In genomic region chrX:153482376-153483015, GRCh38 we compare ENCODE assay signal across 25 cellular contexts. TPM values are rescaled to one million over a fixed set of nuclear protein-coding genes. Genes with fewer than 3 reads are reported as not detected.
"Had no signal": no experiment of that assay in that cellular context is flagged by ENCODE, and none has a peak within 500 bp of the region (broad histone marks: within the 10 kb centered on the region; RNA-seq: fewer than 3 reads in every experiment).

No MANE protein-coding gene starts in this region.

- H3K4me3 Mint-ChIP-seq: naive thymus-derived CD4-positive, alpha-beta T cell; stimulated activated naive B cell treated with anti-CD40 and anti-IgM and Interleukin-4, amounts not matched to agents 10 μg/mL and 1 μg/mL and 100 μg/mL, for 72 hours had no signal

- H3K36me3 ChIP-seq: heart left ventricle, sigmoid colon, stomach had no signal

- DNase-seq: cortex of kidney; dorsolateral prefrontal cortex; effector CD8-positive, alpha-beta T cell; heart left ventricle; hippocampal formation; kidney glomerular epithelial cell; mammary epithelial cell; naive thymus-derived CD4-positive, alpha-beta T cell; posterior cingulate gyrus; sigmoid colon; stimulated activated CD4-positive, alpha-beta T cell treated with anti-CD3 and anti-CD28 coated beads, Interleukin-2, amount 100 ng/mL, for 24 hours; stimulated activated CD4-positive, alpha-beta T cell treated with anti-CD3 and anti-CD28 coated beads, Interleukin-4, amount 100 ng/mL, for 4 hours; stimulated activated naive B cell treated with anti-CD40 and anti-IgM and Interleukin-4, amounts not matched to agents 10 μg/mL and 1 μg/mL and 100 μg/mL, for 72 hours; stomach; substantia nigra; trophoblast cell had no signal

- H3K27ac ChIP-seq: dorsolateral prefrontal cortex, heart left ventricle, sigmoid colon, stomach had no signal

- H3K4me3 ChIP-seq: dorsolateral prefrontal cortex, heart left ventricle, sigmoid colon, skin epidermis, stomach had no signal

- H3K36me3 Mint-ChIP-seq: naive thymus-derived CD4-positive, alpha-beta T cell; stimulated activated naive B cell treated with anti-CD40 and anti-IgM and Interleukin-4, amounts not matched to agents 10 μg/mL and 1 μg/mL and 100 μg/mL, for 72 hours had no signal

- H3K9me3 ChIP-seq: heart left ventricle, sigmoid colon, stomach had no signal

- ATAC-seq: esophagus mucosa; heart left ventricle; left lobe of liver; naive thymus-derived CD4-positive, alpha-beta T cell; stimulated activated naive B cell treated with anti-CD40 and anti-IgM and Interleukin-4, amounts not matched to agents 10 μg/mL and 1 μg/mL and 100 μg/mL, for 72 hours had no signal

- H3K4me1 Mint-ChIP-seq: stimulated activated naive B cell treated with anti-CD40 and anti-IgM and Interleukin-4, amounts not matched to agents 10 μg/mL and 1 μg/mL and 100 μg/mL, for 72 hours had no signal

- H3K27me3 ChIP-seq: heart left ventricle, sigmoid colon had no signal

- H3K27ac Mint-ChIP-seq: naive thymus-derived CD4-positive, alpha-beta T cell; stimulated activated naive B cell treated with anti-CD40 and anti-IgM and Interleukin-4, amounts not matched to agents 10 μg/mL and 1 μg/mL and 100 μg/mL, for 72 hours had no signal

- H3K27me3 Mint-ChIP-seq: naive thymus-derived CD4-positive, alpha-beta T cell had no signal

- H3K9me3 Mint-ChIP-seq: naive thymus-derived CD4-positive, alpha-beta T cell; stimulated activated naive B cell treated with anti-CD40 and anti-IgM and Interleukin-4, amounts not matched to agents 10 μg/mL and 1 μg/mL and 100 μg/mL, for 72 hours had no signal

- H3K4me1 ChIP-seq: sigmoid colon had no signal

RNA-seq across cellular contexts. Expression of gene BGN, which starts 12.3 kb away (rescaled TPM):
- total RNA-seq: mononuclear cell; naive thymus-derived CD4-positive, alpha-beta T cell had no signal
- polyA plus RNA-seq: naive thymus-derived CD4-positive, alpha-beta T cell; neural cell had no signal

RNA-seq across cellular contexts. Expression of gene ATP2B3, which starts 34.9 kb away (rescaled TPM):
- total RNA-seq: esophagus mucosa; fibroblast of lung; glomerular endothelial cell; left lobe of liver; mammary epithelial cell; mesenteric fat pad; mononuclear cell; naive thymus-derived CD4-positive, alpha-beta T cell; pulmonary artery endothelial cell had no signal
- polyA plus RNA-seq: fibroblast of lung; heart left ventricle; mammary epithelial cell; naive thymus-derived CD4-positive, alpha-beta T cell had no signal

RNA-seq across cellular contexts. Expression of gene TREX2, which starts 36.6 kb away (rescaled TPM):
- polyA plus RNA-seq: fibroblast of lung, neural cell had no signal
